8 cellular contexts compared by ENCODE assay signal in the genomic region with DNA sequence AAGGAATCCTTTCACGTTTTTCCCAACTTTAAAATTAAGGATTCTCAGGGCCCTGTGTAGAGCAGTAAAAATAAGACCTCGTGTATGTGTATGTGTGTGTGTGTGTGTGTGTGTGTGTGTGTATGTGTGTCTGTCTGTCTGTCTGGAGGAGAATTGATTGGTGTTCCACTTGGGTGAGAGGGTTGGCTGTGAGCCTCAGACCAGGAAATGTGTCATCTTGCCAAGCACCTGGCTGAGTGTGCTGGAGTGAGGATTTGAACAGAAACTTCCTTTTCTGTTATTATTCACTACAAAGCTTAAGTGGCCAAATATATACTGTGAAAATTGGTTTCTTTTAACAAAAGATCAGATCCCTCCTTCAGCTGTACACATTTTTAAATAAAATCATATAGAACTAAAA.
A peak's percentile ranks its signal among the peaks of the same experiment; 100 is the strongest.
DNase-seq lines count a peak whose midpoint lies in the region; ATAC-seq and TF ChIP-seq lines count a peak whose summit lies in the region.
"Not testable (repeated sequence)": the region's sequence is repeated elsewhere in the genome, so short reads cannot be mapped to it uniquely, and the experiment has no call there.

No MANE protein-coding gene starts in this region.

- H3K79me2 ChIP-seq in mammary epithelial cell (ENCODE audit: insufficient read depth, low read length) = not testable (repeated sequence)

- dilution Hi-C loops in mammary epithelial cell (cut with HindIII; ENCODE audit: low sequenced_read_pairs) = not testable (repeated sequence)

- POLR2A ChIA-PET in WTC11 (lab: Charles Lee) = interaction anchor here (0.7 kb wide), 1 partner anchor 805 kb away, joined by 3 read pairs; no protein-coding TSS in a partner anchor

- not testable (repeated sequence) for H3K9ac ChIP-seq in mammary epithelial cell (ENCODE audit: insufficient read depth, low read length)

- H3K36me3 ChIP-seq in mammary epithelial cell (ENCODE audit: insufficient read depth, low read length) = not testable (repeated sequence)

- not testable (repeated sequence) for BruUV-seq in mammary epithelial cell (replicated peaks; lab: Mats Ljungman, UMichigan)

- H3K36me3 Mint-ChIP-seq in WTC11 (peaks cover 20% of the 10 kb centered on the region), nephron progenitor cell (ENCODE audit: low read depth) (peaks cover 54% of the 10 kb centered on the region)

- not testable (repeated sequence) for H3K9me3 Mint-ChIP-seq in WTC11
- H3K9me3 Mint-ChIP-seq in nephron progenitor cell = peaks cover 12% of the 10 kb centered on the region

- H3K4me1 Mint-ChIP-seq in WTC11 (peaks cover 20% of the 10 kb centered on the region), nephron progenitor cell (peaks cover 33% of the 10 kb centered on the region)

- not testable (repeated sequence) for TF ChIP-seq CTCF in AG10803 (conservative IDR thresholded peaks at IDR 0.05; ENCODE audit: low read length); WTC11 (IDR thresholded peaks at IDR 0.05); mammary epithelial cell (conservative IDR thresholded peaks at IDR 0.05 in 1 of 2, IDR thresholded peaks at IDR 0.05 in 1 of 2; ENCODE audit: extremely low read depth in 1 of 2, insufficient read depth in 1 of 2, low read depth in 1 of 2, low read length in 2 of 2); foreskin keratinocyte (conservative IDR thresholded peaks at IDR 0.05); nephron progenitor cell (IDR thresholded peaks at IDR 0.05)

- 0 out of 2 replicates have a peak overlapping the region, but pooled peaks have one; percentile 11 for H3K27ac Mint-ChIP-seq in WTC11
- H3K27ac Mint-ChIP-seq in nephron progenitor cell = peak overlapping the region; percentile 72

- not testable (repeated sequence) for H3K4me3 ChIP-seq in AG10803 (ENCODE audit: low read length); mammary epithelial cell (replicated peaks in 1 of 3; ENCODE audit: insufficient read depth in 1 of 3, low read depth in 2 of 3, low read length in 3 of 3)

- CTCF ChIA-PET in WTC11 (lab: Charles Lee); mammary epithelial cell (lab: Charles Lee; ENCODE audit: low non-redundant PET): not testable (repeated sequence)

- not testable (repeated sequence) for H3K27ac ChIP-seq in mammary epithelial cell (ENCODE audit: insufficient read depth, low read depth, low read length); foreskin keratinocyte

- in situ Hi-C loops in mammary epithelial cell (cut with MboI; ENCODE audit: low sequenced_read_pairs in 2 of 2) = not testable (repeated sequence)

- H3K4me3 Mint-ChIP-seq in WTC11, nephron progenitor cell: not testable (repeated sequence)

- ATAC-seq in GM19395 (IDR thresholded peaks at IDR 0.05; ENCODE audit: unreplicated experiment) (peak; percentile 58), foreskin keratinocyte (peak; percentile 94)
- not testable (repeated sequence) for ATAC-seq in WTC11

- H3K4me1 ChIP-seq in mammary epithelial cell (ENCODE audit: insufficient read depth, low read length); foreskin keratinocyte: not testable (repeated sequence)

- H3K27me3 Mint-ChIP-seq in WTC11 (ENCODE audit: low read depth); nephron progenitor cell (ENCODE audit: low read depth, poor library complexity): not testable (repeated sequence)

- not testable (repeated sequence) for H4K20me1 ChIP-seq in mammary epithelial cell (ENCODE audit: insufficient read depth, low read length)

- not testable (repeated sequence) for H3K9me3 ChIP-seq in mammary epithelial cell (replicated peaks; ENCODE audit: insufficient read depth, low read length)

- intact Hi-C loops in mammary epithelial cell (cut with micrococcal nuclease) = not testable (repeated sequence)

- 17% methylated on average over 2 of the region's 2 CpGs for WGBS in mammary epithelial cell (ENCODE audit: low coverage, missing lambda C conversion rate)

- H3K4me2 ChIP-seq in mammary epithelial cell (ENCODE audit: insufficient read depth, low read depth, low read length) = not testable (repeated sequence)

- H2AFZ ChIP-seq in mammary epithelial cell (ENCODE audit: low read depth, low read length) = not testable (repeated sequence)

- DNase-seq in AG10803 (ENCODE audit: low read depth) (peak; percentile 20), HPDE6-E6E7 (ENCODE audit: extremely low spot score) (peak; percentile 10), NCI-H226 (peak; percentile 62), mammary epithelial cell (peak; percentile 78), foreskin keratinocyte (peak; percentile 69 to 87)
- not testable (repeated sequence) for DNase-seq in WTC11 (ENCODE audit: low spot score); nephron progenitor cell

- H3K27me3 ChIP-seq in mammary epithelial cell (ENCODE audit: insufficient read depth, low read length); foreskin keratinocyte: not testable (repeated sequence)
